In genomic region chrX:56995271-56995994, GRCh38 we compare ENCODE assay signal across 8 cellular contexts. TPM values are rescaled to one million over a fixed set of nuclear protein-coding genes. Genes with fewer than 3 reads are reported as not detected.
DNase-seq lines count a peak whose midpoint lies in the region; ATAC-seq and TF ChIP-seq lines count a peak whose summit lies in the region.

Gene SPIN3 (minus strand): TSS chrX:56995541. CDS start chrX:56994947, 594 bp downstream.

- H3K36me3 ChIP-seq in A673 (ENCODE audit: insufficient read depth, low read length, poor library complexity, severe bottlenecking), result no peaks in the 10 kb centered on the region
- no peaks in the 10 kb centered on the region for H3K36me3 ChIP-seq in lower lobe of right lung

- H3K4me3 ChIP-seq in A673 (ENCODE audit: low read depth, low read length, poor library complexity, severe bottlenecking), result peak within 1 kb of the TSS; percentile 57
- H3K4me3 ChIP-seq in lower lobe of right lung, result peak within 1 kb of the TSS; percentile 72

- no peaks in the 10 kb centered on the region for H3K27me3 Mint-ChIP-seq in activated CD8-positive, alpha-beta T cell treated with anti-CD3 and anti-CD28 coated beads for 36 hours

- peak within 1 kb of the TSS; percentile 88 for H3K27ac Mint-ChIP-seq in activated CD8-positive, alpha-beta T cell treated with anti-CD3 and anti-CD28 coated beads for 36 hours

- H3K4me3 Mint-ChIP-seq in activated CD8-positive, alpha-beta T cell treated with anti-CD3 and anti-CD28 coated beads for 36 hours, result peak within 1 kb of the TSS; percentile 80

- TF ChIP-seq CTCF in A673 (conservative IDR thresholded peaks at IDR 0.05; ENCODE audit: low read depth, low read length) (no peak), lower lobe of right lung (IDR thresholded peaks at IDR 0.05) (no peak)
- TF ChIP-seq CTCF in activated CD8-positive, alpha-beta T cell treated with anti-CD3 and anti-CD28 coated beads for 36 hours (IDR thresholded peaks at IDR 0.05), result no peak

- no TSS peak for BruUV-seq in A673 (replicated peaks; lab: Mats Ljungman, UMichigan)

- H3K27me3 ChIP-seq in A673 (replicated peaks; ENCODE audit: insufficient read depth, low read depth, low read length, poor library complexity) (peaks cover 3% of the 10 kb centered on the region), lower lobe of right lung (ENCODE audit: low read depth) (no peaks in the 10 kb centered on the region)

- H3K9me3 ChIP-seq in A673 (ENCODE audit: low read depth, low read length, poor library complexity, severe bottlenecking), result no peaks in the 10 kb centered on the region
- no peaks in the 10 kb centered on the region for H3K9me3 ChIP-seq in lower lobe of right lung

- no peaks in the 10 kb centered on the region for H3K9me3 Mint-ChIP-seq in activated CD8-positive, alpha-beta T cell treated with anti-CD3 and anti-CD28 coated beads for 36 hours

- peak; percentile 95 for ATAC-seq in GM18870 (IDR thresholded peaks at IDR 0.05; ENCODE audit: unreplicated experiment)
- ATAC-seq in HG03066 (IDR thresholded peaks at IDR 0.05; ENCODE audit: low read depth, unreplicated experiment), result peak; percentile 99
- ATAC-seq in activated CD8-positive, alpha-beta T cell treated with anti-CD3 and anti-CD28 coated beads for 36 hours, result peak; percentile 91
- ATAC-seq in lower lobe of right lung, result peak; percentile 99

- H3K27ac ChIP-seq in A673 (ENCODE audit: low read depth, low read length, poor library complexity, severe bottlenecking) (no peak within 1 kb of the TSS), lower lobe of right lung (peak within 1 kb of the TSS; percentile 72)

- peaks cover 22% of the 10 kb centered on the region for H3K4me1 Mint-ChIP-seq in activated CD8-positive, alpha-beta T cell treated with anti-CD3 and anti-CD28 coated beads for 36 hours (ENCODE audit: low read depth)

- POLR2A ChIA-PET in A673 (lab: Charles Lee; ENCODE audit: low non-redundant PET), result no interaction called here
- POLR2A ChIA-PET in activated CD8-positive, alpha-beta T cell treated with anti-CD3 and anti-CD28 coated beads for 36 hours (lab: Charles Lee), result no interaction called here

- CTCF ChIA-PET in A673 (lab: Charles Lee), result no interaction called here
- CTCF ChIA-PET in activated CD8-positive, alpha-beta T cell treated with anti-CD3 and anti-CD28 coated beads for 36 hours (lab: Charles Lee), result interaction anchor here (0.7 kb wide), 1 partner anchor 9 kb away, joined by 3 read pairs; no protein-coding TSS in a partner anchor

- DNase-seq in A673 (ENCODE audit: low spot score) (peak; percentile 59), NCI-H510A treated with DMSO at 0.1 percent for 48 hours (lab: John Stamatoyannopoulos, UW) (peak; percentile 83), lower lobe of right lung (peak; percentile 87)
- DNase-seq in activated CD8-positive, alpha-beta T cell treated with anti-CD3 and anti-CD28 coated beads for 36 hours, result peak; percentile 70
- peak; percentile 5 for DNase-seq in effector CD8-positive, alpha-beta T cell (lab: John Stamatoyannopoulos, UW)
- peak; percentile 61 for DNase-seq in stimulated activated CD4-positive, alpha-beta T cell treated with anti-CD3 and anti-CD28 coated beads, Interleukin-4, amount 100 ng/mL, for 24 hours

- peaks cover 15% of the 10 kb centered on the region for H3K36me3 Mint-ChIP-seq in activated CD8-positive, alpha-beta T cell treated with anti-CD3 and anti-CD28 coated beads for 36 hours (ENCODE audit: low read depth)

- intact Hi-C loops in A673 (cut with micrococcal nuclease; ENCODE audit: unreplicated experiment), result no loop called here
- intact Hi-C loops in activated CD8-positive, alpha-beta T cell treated with anti-CD3 and anti-CD28 coated beads for 36 hours (cut with micrococcal nuclease), result no loop called here
- intact Hi-C loops in lower lobe of right lung (cut with DNase I), result no loop called here

- H3K4me1 ChIP-seq in A673 (ENCODE audit: insufficient read depth, low read length, poor library complexity, severe bottlenecking), result no peaks in the 10 kb centered on the region
- H3K4me1 ChIP-seq in lower lobe of right lung, result peaks cover 4% of the 10 kb centered on the region

RNA-seq across cellular contexts. Expression of gene SPIN3, which starts in this region (rescaled TPM):
- total RNA-seq in A673 (2021), result 7.2 and 7.3 TPM in 2 replicates
- 1 to 10 TPM; 4.6 to 4.7 TPM for total RNA-seq in activated CD8-positive, alpha-beta T cell treated with anti-CD3 and anti-CD28 coated beads for 36 hours
- total RNA-seq in lower lobe of right lung, result 12.2 TPM

Comparison
In these comparisons a context has a peak if more than half of its experiments do, and no peak if none do; other contexts are left out.
1. DNase-seq: peak in every context shown above with its lines; median percentile 87 in lower lobe of right lung; 83 in NCI-H510A treated with DMSO at 0.1 percent for 48 hours; 70 in activated CD8-positive, alpha-beta T cell treated with anti-CD3 and anti-CD28 coated beads for 36 hours; 61 in stimulated activated CD4-positive, alpha-beta T cell treated with anti-CD3 and anti-CD28 coated beads, Interleukin-4, amount 100 ng/mL, for 24 hours; 59 in A673; 5 in effector CD8-positive, alpha-beta T cell.